ENCODE assay signal across 28 cellular contexts in genomic region chr16:3192476-3193019, GRCh38. TPM values are rescaled to one million over a fixed set of nuclear protein-coding genes. Genes with fewer than 3 reads are reported as not detected.
"Had no signal": no experiment of that assay in that cellular context is flagged by ENCODE, and none has a peak within 500 bp of the region (broad histone marks: within the 10 kb centered on the region; RNA-seq: fewer than 3 reads in every experiment).

No MANE protein-coding gene starts in this region.

- H3K4me1 ChIP-seq: testis had no signal

- H3K4me3 ChIP-seq: adrenal gland, coronary artery, esophagus squamous epithelium, gastroesophageal sphincter, sigmoid colon, stomach, vagina had no signal

- DNase-seq: activated CD4-positive, alpha-beta T cell treated with anti-CD3 and anti-CD28 coated beads, Interleukin-2, amount 50 U/mL, for 1 hour; activated gamma-delta T cell treated with Interleukin-2 at 50 U/mL for 16 hours; adrenal gland; cerebellar nuclear complex; esophagus squamous epithelium; head of caudate nucleus; hypothalamus; left colon; naive thymus-derived CD4-positive, alpha-beta T cell; retina; sigmoid colon; stomach; T-cell; testis had no signal

- H3K9me3 ChIP-seq: adrenal gland, sigmoid colon, testis, vagina had no signal

- H3K36me3 ChIP-seq: adrenal gland, esophagus squamous epithelium, gastroesophageal sphincter, sigmoid colon, stomach, vagina had no signal

- H3K36me3 Mint-ChIP-seq: stimulated activated memory B cell treated with anti-CD40 and anti-IgM and Interleukin-4, amounts not matched to agents 10 μg/mL and 1 μg/mL and 100 μg/mL, for 72 hours; T-cell had no signal

- H3K9me3 Mint-ChIP-seq: T-cell; T-helper 2 cell treated with Interferon-gamma antibody and Interleukin-4, amounts not matched to agents 5 μg/mL and 100 μg/mL, for 36 hours had no signal

- H3K27ac Mint-ChIP-seq: activated naive CD8-positive, alpha-beta T cell; activated T-helper 1 cell treated with anti-CD3 and anti-CD28 coated beads, Interleukin-12 subunit alpha, Interleukin-12 subunit beta, Interleukin-2, Interleukin-4 antibody, amounts not matched to agents 30 ng/mL and 10 ng/mL and 1 ng/mL, durations not matched to agents 14 hours and 24 hours and 36 hours; progenitor cell of endocrine pancreas; stimulated activated memory B cell treated with anti-CD40 and anti-IgM and Interleukin-4, amounts not matched to agents 10 μg/mL and 1 μg/mL and 100 μg/mL, for 72 hours; T-cell; T-helper 2 cell treated with Interferon-gamma antibody and Interleukin-4, amounts not matched to agents 5 μg/mL and 100 μg/mL, for 36 hours had no signal

- ATAC-seq: gastroesophageal sphincter; left colon; naive thymus-derived CD4-positive, alpha-beta T cell; stimulated activated memory B cell treated with anti-CD40 and anti-IgM and Interleukin-4, amounts not matched to agents 10 μg/mL and 1 μg/mL and 100 μg/mL, for 72 hours; T-cell had no signal

- H3K4me3 Mint-ChIP-seq: activated naive CD8-positive, alpha-beta T cell; activated T-helper 1 cell treated with anti-CD3 and anti-CD28 coated beads, Interleukin-12 subunit alpha, Interleukin-12 subunit beta, Interleukin-2, Interleukin-4 antibody, amounts not matched to agents 30 ng/mL and 10 ng/mL and 1 ng/mL, durations not matched to agents 14 hours and 24 hours and 36 hours; stimulated activated memory B cell treated with anti-CD40 and anti-IgM and Interleukin-4, amounts not matched to agents 10 μg/mL and 1 μg/mL and 100 μg/mL, for 72 hours; T-cell; T-helper 2 cell treated with Interferon-gamma antibody and Interleukin-4, amounts not matched to agents 5 μg/mL and 100 μg/mL, for 36 hours had no signal

- H3K27ac ChIP-seq: adrenal gland, coronary artery, esophagus squamous epithelium, gastroesophageal sphincter, sigmoid colon, stomach, testis, vagina, VCaP had no signal

- H3K4me2 ChIP-seq: smooth muscle cell had no signal

- H3K27me3 ChIP-seq: testis had no signal

RNA-seq across cellular contexts. Expression of gene OR1F1, which starts 4.5 kb away (rescaled TPM):
- total RNA-seq: activated CD8-positive, alpha-beta memory T cell treated with anti-CD3 and anti-CD28 coated beads for 36 hours; activated T-helper 1 cell treated with anti-CD3 and anti-CD28 coated beads, Interleukin-12 subunit alpha, Interleukin-12 subunit beta, Interleukin-2, Interleukin-4 antibody, amounts not matched to agents 30 ng/mL and 10 ng/mL and 1 ng/mL, durations not matched to agents 14 hours and 24 hours and 36 hours; adrenal gland; esophagus squamous epithelium; gastroesophageal sphincter; left colon; lower leg skin; mesenteric fat pad; osteocyte; progenitor cell of endocrine pancreas; sigmoid colon; smooth muscle cell; stomach; T-cell; testis; vagina had no signal
- polyA plus RNA-seq: adrenal gland, sigmoid colon, smooth muscle cell, stomach had no signal
